In the genomic region with DNA sequence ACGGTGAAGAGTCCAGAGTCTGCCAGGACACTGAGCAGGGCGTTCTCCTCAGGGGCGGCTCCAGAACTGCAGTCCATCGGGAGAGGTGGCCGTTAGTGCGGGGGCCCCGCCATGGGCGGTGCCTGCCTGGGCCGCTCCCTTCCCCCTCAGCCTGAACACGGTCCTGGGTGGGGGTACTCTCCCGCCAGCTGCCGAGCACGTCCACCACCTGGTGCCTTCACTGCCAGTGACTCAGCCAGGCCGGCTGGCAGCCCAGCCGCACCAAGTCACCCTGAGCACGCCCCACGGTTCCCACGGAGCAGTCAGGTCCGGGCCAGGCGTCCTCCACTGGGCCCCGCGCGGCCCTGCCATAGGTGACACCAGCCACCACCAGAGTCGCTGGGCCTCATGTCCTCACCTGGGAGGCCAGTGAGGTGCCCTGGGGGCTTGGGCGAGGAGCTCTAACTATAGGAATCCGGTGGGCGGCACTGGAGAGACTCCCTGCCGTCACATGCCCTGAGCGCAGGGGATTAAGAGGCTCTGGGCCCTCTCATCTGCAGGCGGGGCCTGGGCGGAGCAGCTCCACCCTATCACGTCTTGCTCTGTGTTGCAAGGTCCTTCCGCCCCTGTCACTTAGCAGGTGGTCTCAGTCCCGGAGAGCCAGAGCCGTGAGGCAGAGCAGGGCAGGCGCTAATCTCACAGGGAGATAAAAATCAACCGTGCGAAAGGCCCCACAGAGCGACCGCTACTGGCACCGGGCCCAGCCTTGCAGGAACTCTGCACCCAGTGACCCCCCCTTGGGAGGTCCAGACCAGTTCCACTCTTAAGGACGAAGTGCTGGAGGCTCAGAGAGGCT, we compare ENCODE assay signal across 9 cellular contexts. TPM values are rescaled to one million over a fixed set of nuclear protein-coding genes. Genes with fewer than 3 reads are reported as not detected.
DNase-seq lines count a peak whose midpoint lies in the region; ATAC-seq and TF ChIP-seq lines count a peak whose summit lies in the region.
"Had no signal": no experiment of that assay in that cellular context is flagged by ENCODE, and none has a peak within 500 bp of the region (broad histone marks: within the 10 kb centered on the region; RNA-seq: fewer than 3 reads in every experiment).

No MANE protein-coding gene starts in this region.

- no peaks in the 10 kb centered on the region for H3K9me2 ChIP-seq in PC-3 (replicated peaks; ENCODE audit: low read length)

- H3K4me1 Mint-ChIP-seq in T-helper 2 cell treated with Interferon-gamma antibody and Interleukin-4, amounts not matched to agents 5 μg/mL and 100 μg/mL, for 36 hours (ENCODE audit: low read depth) = peaks cover 6% of the 10 kb centered on the region

- H3K4me3 ChIP-seq in right atrium auricular region (peak overlapping the region in 1 of 2 donors; percentile 27), PC-3 (ENCODE audit: low read length) (peak overlapping the region; percentile 47; the same call in 1 of the 2 replicates), colonic mucosa (peak overlapping the region; percentile 8), muscle layer of colon (ENCODE audit: low read depth in 1 of 2, low read length in 2 of 2) (peak overlapping the region; percentile 17 to 49)

- no peaks in the 10 kb centered on the region for H3F3A ChIP-seq in PC-3 (ENCODE audit: low read length, unreplicated experiment)

- TF ChIP-seq CTCF in right atrium auricular region (IDR thresholded peaks at IDR 0.05) (no peak), PC-3 (conservative IDR thresholded peaks at IDR 0.05; ENCODE audit: low read depth, low read length) (no peak), colonic mucosa (IDR thresholded peaks at IDR 0.05) (no peak)

- H3K27ac ChIP-seq in right atrium auricular region (peak overlapping the region in 1 of 2 donors; percentile 32), PC-3 (ENCODE audit: low read length) (peak overlapping the region; percentile 91), colonic mucosa (peak overlapping the region; percentile 77), muscle layer of colon (ENCODE audit: low read depth, low read length) (peak overlapping the region; percentile 95)

- H3K4me1 ChIP-seq in right atrium auricular region = peaks cover 0 to 80% of the 10 kb centered on the region in 2 donors
- peaks cover 45% of the 10 kb centered on the region for H3K4me1 ChIP-seq in PC-3 (ENCODE audit: insufficient read depth, low read length)
- peaks cover 38% of the 10 kb centered on the region for H3K4me1 ChIP-seq in colonic mucosa
- H3K4me1 ChIP-seq in muscle layer of colon (ENCODE audit: insufficient read depth, low read length) = peaks cover 96% of the 10 kb centered on the region

- H3K9ac ChIP-seq in PC-3 (ENCODE audit: low read length) (peak overlapping the region; percentile 67), colonic mucosa (ENCODE audit: low read depth in 2 of 2, low read length in 2 of 2) (peak overlapping the region; percentile 38 to 51), muscle layer of colon (ENCODE audit: low read length) (peak overlapping the region; percentile 49)

- no peaks in the 10 kb centered on the region for H3K27me3 ChIP-seq in right atrium auricular region
- H3K27me3 ChIP-seq in PC-3 (ENCODE audit: low read length) = no peaks in the 10 kb centered on the region
- no peaks in the 10 kb centered on the region for H3K27me3 ChIP-seq in colonic mucosa
- H3K27me3 ChIP-seq in muscle layer of colon (ENCODE audit: control insufficient read depth in 1 of 2, insufficient read depth in 2 of 2, low read length in 2 of 2) = no peaks in the 10 kb centered on the region

- ATAC-seq in Right ventricle myocardium superior (ENCODE audit: poor library complexity) (peak; percentile 36), PC-3 (peak; percentile 72)

- no peak overlapping the region for H2AFZ ChIP-seq in PC-3 (ENCODE audit: low read length)

- POLR2A ChIA-PET in PC-3 (lab: Charles Lee; ENCODE audit: unreplicated experiment) = interaction anchor here (0.8 kb wide), 1 partner anchor 14 kb away, joined by 4 read pairs; no protein-coding TSS in a partner anchor

- H4K20me1 ChIP-seq in PC-3 (ENCODE audit: low read length) = peaks cover 23% of the 10 kb centered on the region; the same call in 1 of the 2 replicates

- H3K36me3 Mint-ChIP-seq in T-helper 2 cell treated with Interferon-gamma antibody and Interleukin-4, amounts not matched to agents 5 μg/mL and 100 μg/mL, for 36 hours (ENCODE audit: low read depth) = peaks cover 8% of the 10 kb centered on the region
- H3K36me3 Mint-ChIP-seq: activated naive CD4-positive, alpha-beta T cell treated with anti-CD3 and anti-CD28 coated beads, Interleukin-2, amount 50 U/mL, for 24 hours had no signal

- H3K4me3 Mint-ChIP-seq in T-helper 2 cell treated with Interferon-gamma antibody and Interleukin-4, amounts not matched to agents 5 μg/mL and 100 μg/mL, for 36 hours = no peak overlapping the region
- H3K4me3 Mint-ChIP-seq: activated naive CD4-positive, alpha-beta T cell treated with anti-CD3 and anti-CD28 coated beads, Interleukin-2, amount 50 U/mL, for 24 hours had no signal

- no peak overlapping the region for H3K27ac Mint-ChIP-seq in T-helper 2 cell treated with Interferon-gamma antibody and Interleukin-4, amounts not matched to agents 5 μg/mL and 100 μg/mL, for 36 hours
- H3K27ac Mint-ChIP-seq: activated naive CD4-positive, alpha-beta T cell treated with anti-CD3 and anti-CD28 coated beads, Interleukin-2, amount 50 U/mL, for 24 hours had no signal

- H3K36me3 ChIP-seq in right atrium auricular region (no peaks in the 10 kb centered on the region), PC-3 (ENCODE audit: low read depth, low read length) (no peaks in the 10 kb centered on the region), colonic mucosa (no peaks in the 10 kb centered on the region), muscle layer of colon (ENCODE audit: insufficient read depth, low read length) (no peaks in the 10 kb centered on the region)

- peak overlapping the region; percentile 82 for H3K4me2 ChIP-seq in PC-3 (ENCODE audit: low read length)

- H3K79me2 ChIP-seq in PC-3 (ENCODE audit: low read length) = peaks cover 97% of the 10 kb centered on the region

- intact Hi-C loops in Right ventricle myocardium superior (cut with DNase I) = no loop called here
- intact Hi-C loops in PC-3 (cut with micrococcal nuclease) = no loop called here
- intact Hi-C loops in colonic mucosa (cut with DNase I) = no loop called here

- TSS peak; percentile 52 for BruUV-seq in PC-3 (replicated peaks; lab: Mats Ljungman, UMichigan)

- no peaks in the 10 kb centered on the region for H3K9me3 ChIP-seq in right atrium auricular region
- no peaks in the 10 kb centered on the region for H3K9me3 ChIP-seq in PC-3 (ENCODE audit: low read length)
- no peaks in the 10 kb centered on the region for H3K9me3 ChIP-seq in colonic mucosa
- H3K9me3 ChIP-seq in muscle layer of colon (ENCODE audit: low read length) = no peaks in the 10 kb centered on the region

- H3K9me3 Mint-ChIP-seq in T-helper 2 cell treated with Interferon-gamma antibody and Interleukin-4, amounts not matched to agents 5 μg/mL and 100 μg/mL, for 36 hours = no peaks in the 10 kb centered on the region
- H3K9me3 Mint-ChIP-seq: activated naive CD4-positive, alpha-beta T cell treated with anti-CD3 and anti-CD28 coated beads, Interleukin-2, amount 50 U/mL, for 24 hours had no signal

- DNase-seq in Right ventricle myocardium superior = peak; percentile 74
- DNase-seq in right atrium auricular region (ENCODE audit: low spot score) = no peak
- DNase-seq in PC-3 = peak; percentile 61
- DNase-seq in colonic mucosa = peak; percentile 76
- no peak for DNase-seq in T-helper 2 cell treated with Interferon-gamma antibody and Interleukin-4, amounts not matched to agents 5 μg/mL and 100 μg/mL, for 36 hours (ENCODE audit: low spot score)
- no peak for DNase-seq in cortex of kidney (lab: John Stamatoyannopoulos, UW)
- DNase-seq in AG20443 (ENCODE audit: low spot score) = no peak

- CTCF ChIA-PET in PC-3 (lab: Charles Lee) = interaction anchor here (0.7 to 1.9 kb wide), 2 partner anchors 14 to 33 kb away, joined by 3 to 9 read pairs; no protein-coding TSS in a partner anchor

- no peaks in the 10 kb centered on the region for H3K27me3 Mint-ChIP-seq in T-helper 2 cell treated with Interferon-gamma antibody and Interleukin-4, amounts not matched to agents 5 μg/mL and 100 μg/mL, for 36 hours (ENCODE audit: low read depth)
- H3K27me3 Mint-ChIP-seq: activated naive CD4-positive, alpha-beta T cell treated with anti-CD3 and anti-CD28 coated beads, Interleukin-2, amount 50 U/mL, for 24 hours had no signal

RNA-seq across cellular contexts. Expression of gene PIEZO1, which starts 14.3 kb away (rescaled TPM):
- total RNA-seq in Right ventricle myocardium superior = 15.9 TPM
- 10 to 100 TPM; 37.7 to 73.2 TPM for total RNA-seq in right atrium auricular region
- 180 and 251 TPM in 2 replicates for total RNA-seq in PC-3 (2014; rRNA removed)
- 100 to 1,000 TPM; 104 to 118 TPM for total RNA-seq in colonic mucosa

RNA-seq across cellular contexts. Expression of gene CDT1, which starts 32.9 kb away (rescaled TPM):
- total RNA-seq in Right ventricle myocardium superior = 1.00 TPM
- 1 to 10 TPM in 1 of 2 donors, under 1 TPM in 1; 0.39 to 1.3 TPM for total RNA-seq in right atrium auricular region
- total RNA-seq in PC-3 (2014; rRNA removed) = 43.0 and 76.6 TPM in 2 replicates
- total RNA-seq in colonic mucosa = 10 to 100 TPM; 14.9 to 71.7 TPM

RNA-seq across cellular contexts. Expression of gene APRT, which starts 41.1 kb away (rescaled TPM):
- total RNA-seq in Right ventricle myocardium superior = 40.4 TPM
- total RNA-seq in right atrium auricular region = 10 to 100 TPM; 50.6 to 90.4 TPM
- total RNA-seq in PC-3 (2014; rRNA removed) = 346 and 350 TPM in 2 replicates
- 100 to 1,000 TPM; 103 to 273 TPM for total RNA-seq in colonic mucosa

Comparison
In these comparisons a context has a peak if more than half of its experiments do, and no peak if none do; other contexts are left out.
1. DNase-seq: peak in Right ventricle myocardium superior (single experiment), PC-3 (single experiment) and colonic mucosa (single experiment); none in right atrium auricular region (single experiment), T-helper 2 cell treated with Interferon-gamma antibody and Interleukin-4, amounts not matched to agents 5 μg/mL and 100 μg/mL, for 36 hours (single experiment), cortex of kidney (single experiment) and AG20443 (single experiment).
2. Peak in every context shown above with its lines, with median percentiles within 50 percentile points of each other: H3K9ac ChIP-seq.